ENCODE assay signal across 8 cellular contexts in genomic region chr2:86562485-86562890, GRCh38. TPM values are rescaled to one million over a fixed set of nuclear protein-coding genes. Genes with fewer than 3 reads are reported as not detected.
DNase-seq lines count a peak whose midpoint lies in the region; ATAC-seq and TF ChIP-seq lines count a peak whose summit lies in the region.

No MANE protein-coding gene starts in this region.

- H3K4me1 ChIP-seq in iPS DF 6.9 (ENCODE audit: control insufficient read depth, insufficient read depth, low read length) = no peaks in the 10 kb centered on the region

- no peak for ATAC-seq in activated CD4-positive, alpha-beta T cell treated with anti-CD3 and anti-CD28 coated beads for 36 hours
- no peak for ATAC-seq in stimulated activated naive CD8-positive, alpha-beta T cell treated with anti-CD3 and anti-CD28 coated beads, Interleukin-15, amount 100 ng/mL, for 72 hours

- peak overlapping the region; percentile 99 for H3K27ac ChIP-seq in VCaP
- H3K27ac ChIP-seq in iPS DF 6.9 (ENCODE audit: low read length) = no peak overlapping the region

- H3K27ac Mint-ChIP-seq in activated CD4-positive, alpha-beta T cell treated with anti-CD3 and anti-CD28 coated beads for 36 hours = peak overlapping the region; percentile 99
- H3K27ac Mint-ChIP-seq in stimulated activated naive CD8-positive, alpha-beta T cell treated with anti-CD3 and anti-CD28 coated beads, Interleukin-15, amount 100 ng/mL, for 72 hours = peak overlapping the region; percentile 99

- TF ChIP-seq CTCF in VCaP (conservative IDR thresholded peaks at IDR 0.05) = no peak

- CTCF ChIA-PET in activated CD4-positive, alpha-beta T cell treated with anti-CD3 and anti-CD28 coated beads for 36 hours (lab: Charles Lee) = interaction anchor here (1.0 kb wide), 1 partner anchor 20 kb away, joined by 3 read pairs; no protein-coding TSS in a partner anchor

- H3K36me3 Mint-ChIP-seq in activated CD4-positive, alpha-beta T cell treated with anti-CD3 and anti-CD28 coated beads for 36 hours (ENCODE audit: low read depth) = peaks cover 26% of the 10 kb centered on the region

- H3K27me3 Mint-ChIP-seq in activated CD4-positive, alpha-beta T cell treated with anti-CD3 and anti-CD28 coated beads for 36 hours = no peaks in the 10 kb centered on the region
- H3K27me3 Mint-ChIP-seq in stimulated activated naive CD8-positive, alpha-beta T cell treated with anti-CD3 and anti-CD28 coated beads, Interleukin-15, amount 100 ng/mL, for 72 hours = no peaks in the 10 kb centered on the region

- H3K27me3 ChIP-seq in iPS DF 6.9 (ENCODE audit: control insufficient read depth, insufficient read depth, low read length) = no peaks in the 10 kb centered on the region

- no peaks in the 10 kb centered on the region for H3K36me3 ChIP-seq in iPS DF 6.9 (ENCODE audit: control insufficient read depth, insufficient read depth, low read length)

- H3K4me1 Mint-ChIP-seq in activated CD4-positive, alpha-beta T cell treated with anti-CD3 and anti-CD28 coated beads for 36 hours = peaks cover 30% of the 10 kb centered on the region
- peaks cover 30% of the 10 kb centered on the region for H3K4me1 Mint-ChIP-seq in stimulated activated naive CD8-positive, alpha-beta T cell treated with anti-CD3 and anti-CD28 coated beads, Interleukin-15, amount 100 ng/mL, for 72 hours

- POLR2A ChIA-PET in activated CD4-positive, alpha-beta T cell treated with anti-CD3 and anti-CD28 coated beads for 36 hours (lab: Charles Lee) = interaction anchor here (0.6 to 0.9 kb wide), 2 partner anchors 12 to 121 kb away, joined by 4 to 5 read pairs; partner anchors contain the start of gene KDM3A

- no peaks in the 10 kb centered on the region for H3K9me3 ChIP-seq in iPS DF 6.9 (ENCODE audit: control insufficient read depth, insufficient read depth, low read length)

- WGBS in iPS DF 6.9 (ENCODE audit: insufficient coverage, insufficient read length) = no CpG with 5 or more reads among the region's 13 CpGs

- H3K9me3 Mint-ChIP-seq in activated CD4-positive, alpha-beta T cell treated with anti-CD3 and anti-CD28 coated beads for 36 hours (ENCODE audit: low read depth) = no peaks in the 10 kb centered on the region
- H3K9me3 Mint-ChIP-seq in stimulated activated naive CD8-positive, alpha-beta T cell treated with anti-CD3 and anti-CD28 coated beads, Interleukin-15, amount 100 ng/mL, for 72 hours = peaks cover 5 to 6% of the 10 kb centered on the region in 2 donors

- H3K4me3 ChIP-seq in iPS DF 6.9 (ENCODE audit: low read length) = peak overlapping the region; percentile 80; the same call in 1 of the 2 replicates

- no peak for DNase-seq in activated CD4-positive, alpha-beta T cell treated with anti-CD3 and anti-CD28 coated beads for 36 hours
- DNase-seq in activated CD4-positive, alpha-beta T cell treated with anti-CD3 and anti-CD28 coated beads, Interleukin-2, amount 50 U/mL, for 4 hours = no peak
- DNase-seq in iPS DF 6.9 (ENCODE audit: low read depth, low spot score) (no peak), AG08395 (ENCODE audit: low spot score) (no peak), hippocampal formation (lab: John Stamatoyannopoulos, UW) (no peak), NCI-H748 treated with DMSO at 0.1 percent for 48 hours (lab: John Stamatoyannopoulos, UW) (no peak)
- DNase-seq in stimulated activated naive CD8-positive, alpha-beta T cell treated with anti-CD3 and anti-CD28 coated beads, Interleukin-15, amount 100 ng/mL, for 72 hours = no peak

- peak overlapping the region; percentile 95 for H3K4me3 Mint-ChIP-seq in activated CD4-positive, alpha-beta T cell treated with anti-CD3 and anti-CD28 coated beads for 36 hours
- H3K4me3 Mint-ChIP-seq in stimulated activated naive CD8-positive, alpha-beta T cell treated with anti-CD3 and anti-CD28 coated beads, Interleukin-15, amount 100 ng/mL, for 72 hours = peak overlapping the region; percentile 93 to 94

- intact Hi-C loops in activated CD4-positive, alpha-beta T cell treated with anti-CD3 and anti-CD28 coated beads for 36 hours (cut with DNase I, micrococcal nuclease) = loop anchor here (2.0 kb wide), 5 partner anchors 22 to 950 kb away; partner anchors contain the start of genes C2orf68 (in 1 of the 2), IMMT (in 1 of the 2) and PTCD3 (in 1 of the 2)

RNA-seq across cellular contexts. Expression of gene CHMP3, which starts 0.8 kb away (rescaled TPM):
- 10 to 100 TPM; 35.0 to 35.8 TPM for total RNA-seq in activated CD4-positive, alpha-beta T cell treated with anti-CD3 and anti-CD28 coated beads for 36 hours
